In genomic region chr7:23454880-23455526, GRCh38 we compare ENCODE assay signal across 25 cellular contexts. TPM values are rescaled to one million over a fixed set of nuclear protein-coding genes. Genes with fewer than 3 reads are reported as not detected.
A peak's percentile ranks its signal among the peaks of the same experiment; 100 is the strongest.
DNase-seq lines count a peak whose midpoint lies in the region; TF ChIP-seq lines count a peak whose summit lies in the region.
"Had no signal": no experiment of that assay in that cellular context is flagged by ENCODE, and none has a peak within 500 bp of the region (broad histone marks: within the 10 kb centered on the region; RNA-seq: fewer than 3 reads in every experiment).

No MANE protein-coding gene starts in this region.

- peak overlapping the region; percentile 61 for H3K27ac Mint-ChIP-seq in type B pancreatic cell
- H3K27ac Mint-ChIP-seq: activated CD4-positive, alpha-beta T cell treated with anti-CD3 and anti-CD28 coated beads, Interleukin-2, amount 10 ng/mL, durations not matched to agents 7 days and 5 days; naive thymus-derived CD4-positive, alpha-beta T cell had no signal

- H3K27ac ChIP-seq in HEK293 (ENCODE audit: extremely low read depth, low read depth, low read length) = no peak overlapping the region
- H3K27ac ChIP-seq in MM.1S (ENCODE audit: low read length) = no peak overlapping the region
- H3K27ac ChIP-seq: body of pancreas, left ventricle myocardium inferior, Peyer's patch, upper lobe of left lung had no signal

- no peaks in the 10 kb centered on the region for H4K20me1 ChIP-seq in MM.1S (ENCODE audit: insufficient read depth, low read length)

- no peak overlapping the region for H3K4me3 Mint-ChIP-seq in type B pancreatic cell
- H3K4me3 Mint-ChIP-seq: activated CD4-positive, alpha-beta T cell treated with anti-CD3 and anti-CD28 coated beads, Interleukin-2, amount 10 ng/mL, durations not matched to agents 7 days and 5 days; activated T-cell treated with anti-CD3 and anti-CD28 coated beads, Interleukin-2, amount 50 U/mL, for 4 hours; naive thymus-derived CD4-positive, alpha-beta T cell had no signal

- H3K4me3 ChIP-seq in HEK293 (ENCODE audit: low read depth, low read length) (no peak overlapping the region), fibroblast of villous mesenchyme (ENCODE audit: low read depth, low read length) (peak overlapping the region; percentile 39), MM.1S (ENCODE audit: low read length) (no peak overlapping the region)
- H3K4me3 ChIP-seq: body of pancreas, left ventricle myocardium inferior, Peyer's patch, upper lobe of left lung had no signal

- H3F3A ChIP-seq in MM.1S (ENCODE audit: insufficient read depth, low read length) = no peaks in the 10 kb centered on the region

- H3K27me3 Mint-ChIP-seq in type B pancreatic cell = no peaks in the 10 kb centered on the region

- no peak overlapping the region for H3K4me2 ChIP-seq in MM.1S (ENCODE audit: low read depth, low read length)

- POLR2A ChIA-PET in HEK293 (lab: Yijun Ruan, JAX) = interaction anchor here (0.9 kb wide), 1 partner anchor 12 kb away, joined by 3 read pairs; no protein-coding TSS in a partner anchor

- no peak overlapping the region for H2AFZ ChIP-seq in MM.1S (ENCODE audit: low read length)

- no peaks in the 10 kb centered on the region for H3K79me2 ChIP-seq in MM.1S (ENCODE audit: low read length)

- no peaks in the 10 kb centered on the region for H3K27me3 ChIP-seq in MM.1S (replicated peaks; ENCODE audit: insufficient read depth, low read length)
- H3K27me3 ChIP-seq: body of pancreas, Peyer's patch, upper lobe of left lung had no signal

- CTCF ChIA-PET in HEK293 (lab: Yijun Ruan, JAX) = interaction anchor here (0.6 to 1.2 kb wide), 3 partner anchors 16 to 182 kb away, joined by 3 read pairs; no protein-coding TSS in a partner anchor

- peaks cover 37% of the 10 kb centered on the region for H3K36me3 Mint-ChIP-seq in type B pancreatic cell
- H3K36me3 Mint-ChIP-seq: CD14-positive monocyte; naive thymus-derived CD4-positive, alpha-beta T cell had no signal

- peaks cover 11% of the 10 kb centered on the region for H3K4me1 ChIP-seq in HEK293 (ENCODE audit: control insufficient read depth, insufficient read depth, low read length)
- no peaks in the 10 kb centered on the region for H3K4me1 ChIP-seq in MM.1S (ENCODE audit: low read length)
- H3K4me1 ChIP-seq: body of pancreas, left ventricle myocardium inferior, Peyer's patch, upper lobe of left lung had no signal

- H3K36me3 ChIP-seq in HEK293 (ENCODE audit: control insufficient read depth in 2 of 2, insufficient read depth in 1 of 2, low read length in 2 of 2) = peaks cover 5 to 14% of the 10 kb centered on the region in 2 experiments; a peak in 2 of 3 replicates
- H3K36me3 ChIP-seq in MM.1S (replicated peaks; ENCODE audit: insufficient read depth, low read length) = no peaks in the 10 kb centered on the region
- H3K36me3 ChIP-seq: left ventricle myocardium inferior, Peyer's patch, upper lobe of left lung had no signal

- no peaks in the 10 kb centered on the region for H3K9me3 Mint-ChIP-seq in type B pancreatic cell
- H3K9me3 Mint-ChIP-seq: activated CD4-positive, alpha-beta T cell treated with anti-CD3 and anti-CD28 coated beads, Interleukin-2, amount 10 ng/mL, durations not matched to agents 7 days and 5 days; activated T-cell treated with anti-CD3 and anti-CD28 coated beads, Interleukin-2, amount 50 U/mL, for 4 hours had no signal

- H3K9me3 ChIP-seq in HEK293 (ENCODE audit: control insufficient read depth, insufficient read depth, low read depth, low read length) = no peaks in the 10 kb centered on the region
- no peaks in the 10 kb centered on the region for H3K9me3 ChIP-seq in MM.1S (replicated peaks; ENCODE audit: insufficient read depth, low read length)
- H3K9me3 ChIP-seq: body of pancreas, left ventricle myocardium inferior, Peyer's patch, upper lobe of left lung had no signal

- peaks cover 31% of the 10 kb centered on the region for H3K4me1 Mint-ChIP-seq in type B pancreatic cell (ENCODE audit: unreplicated experiment)
- H3K4me1 Mint-ChIP-seq: activated CD4-positive, alpha-beta T cell treated with anti-CD3 and anti-CD28 coated beads, Interleukin-2, amount 10 ng/mL, durations not matched to agents 7 days and 5 days; CD14-positive monocyte; naive thymus-derived CD4-positive, alpha-beta T cell had no signal

- no peak for TF ChIP-seq CTCF in HEK293 (tag by site-specific recombination; IDR thresholded peaks at IDR 0.05)
- TF ChIP-seq CTCF in fibroblast of villous mesenchyme (IDR thresholded peaks at IDR 0.05; ENCODE audit: insufficient read depth, low read depth, low read length) = no peak
- no peak for TF ChIP-seq CTCF in type B pancreatic cell (conservative IDR thresholded peaks at IDR 0.05)
- no peak for TF ChIP-seq CTCF in MM.1S (IDR thresholded peaks at IDR 0.05; ENCODE audit: low read length)

- no peaks in the 10 kb centered on the region for H3K9me2 ChIP-seq in MM.1S (replicated peaks; ENCODE audit: insufficient read depth, low read length)

- DNase-seq in NCI-H82 (lab: John Stamatoyannopoulos, UW) = peak; percentile 78
- no peak for DNase-seq in fibroblast of villous mesenchyme (ENCODE audit: low read depth)
- no peak for DNase-seq in type B pancreatic cell (ENCODE audit: extremely low spot score, unreplicated experiment)
- no peak for DNase-seq in MM.1S
- no peak for DNase-seq in putamen (ENCODE audit: low spot score)
- DNase-seq in NCI-H128 (lab: John Stamatoyannopoulos, UW; ENCODE audit: unreplicated experiment) = no peak
- DNase-seq: activated CD4-positive, alpha-beta T cell treated with anti-CD3 and anti-CD28 coated beads, Interleukin-2, amount 10 ng/mL, durations not matched to agents 7 days and 5 days; activated T-cell treated with anti-CD3 and anti-CD28 coated beads, Interleukin-2, amount 50 U/mL, for 4 hours; body of pancreas; EL; GOT3; KBM-7; left ventricle myocardium inferior; naive thymus-derived CD4-positive, alpha-beta T cell; NCI-H1436; NCI-H2107; NCI-H446 treated with DMSO at 0.1 percent for 48 hours; occipital lobe; Peyer's patch; retina; SIG-M5; T1000 had no signal

- H3K9ac ChIP-seq in MM.1S (ENCODE audit: low read length) = no peak overlapping the region

TF ChIP-seq in HEK293, 187 proteins besides CTCF, POLR2A, EP300 and RAD21:
- TF ChIP-seq ZNF600 (tag by site-specific recombination; IDR thresholded peaks at IDR 0.05) (peak; percentile 69; the same call in 1 of the 2 replicates), ZNF747 (tag by site-specific recombination; IDR thresholded peaks at IDR 0.05) (no peak), ZBTB11 (tag by site-specific recombination; conservative IDR thresholded peaks at IDR 0.05; ENCODE audit: low read depth) (no peak), SALL2 (tag by site-specific recombination; IDR thresholded peaks at IDR 0.05; ENCODE audit: borderline replicate concordance) (no peak)
TF ChIP-seq in HEK293: peak in this region for 1.

RNA-seq across cellular contexts. Expression of gene IGF2BP3, which starts 15.3 kb away (rescaled TPM):
- total RNA-seq in fibroblast of villous mesenchyme (9.1 and 12.2 TPM in 2 replicates), type B pancreatic cell (ENCODE audit: low replicate concordance) (99.3 and 107 TPM in 2 replicates)
